Comparison of ENCODE assay signal across 12 cellular contexts in genomic region chr10:60096761-60097513, GRCh38.
DNase-seq lines count a peak whose midpoint lies in the region; ATAC-seq, FAIRE-seq and TF ChIP-seq lines count a peak whose summit lies in the region.
"Had no signal": no experiment of that assay in that cellular context is flagged by ENCODE, and none has a peak within 500 bp of the region (broad histone marks: within the 10 kb centered on the region; RNA-seq: fewer than 3 reads in every experiment).

No MANE protein-coding gene starts in this region.

- H2BK5ac ChIP-seq in trophoblast cell (ENCODE audit: low read depth, low read length, poor library complexity), result no peak overlapping the region

- no peaks in the 10 kb centered on the region for H3K36me3 Mint-ChIP-seq in T-cell

- intact Hi-C loops in uterus (cut with DNase I; ENCODE audit: low total_unique reads), result no loop called here

- no peaks in the 10 kb centered on the region for H3K4me1 Mint-ChIP-seq in T-cell

- H4K12ac ChIP-seq in trophoblast cell (ENCODE audit: low read depth, low read length), result no peak overlapping the region

- H3K4me3 ChIP-seq in trophoblast cell (ENCODE audit: low read depth, low read length) (no peak overlapping the region), uterus (no peak overlapping the region)

- no peak overlapping the region for H2BK12ac ChIP-seq in trophoblast cell (ENCODE audit: low read length)

- no peaks in the 10 kb centered on the region for H3K79me2 ChIP-seq in trophoblast cell (ENCODE audit: control insufficient read depth, insufficient read depth, low read length, poor library complexity)

- H3K79me1 ChIP-seq in trophoblast cell (ENCODE audit: low read length), result peaks cover under 1% of the 10 kb centered on the region

- POLR2A ChIA-PET in T-cell (lab: Charles Lee), result no interaction called here

- H4K8ac ChIP-seq in trophoblast cell (ENCODE audit: low read depth, low read length), result no peak overlapping the region

- no peak overlapping the region for H3K14ac ChIP-seq in trophoblast cell (ENCODE audit: low read length)

- TF ChIP-seq POLR2A in GM12892 (IDR thresholded peaks at IDR 0.05; ENCODE audit: low read depth, low read length) (no peak), uterus (IDR thresholded peaks at IDR 0.05) (no peak)

- no peaks in the 10 kb centered on the region for H3K4me1 ChIP-seq in trophoblast cell (ENCODE audit: control insufficient read depth in 1 of 2, insufficient read depth in 2 of 2, low read length in 2 of 2)
- no peaks in the 10 kb centered on the region for H3K4me1 ChIP-seq in uterus

- no peak overlapping the region for H4K91ac ChIP-seq in trophoblast cell (ENCODE audit: low read depth, low read length)

- no peak overlapping the region for H3K23ac ChIP-seq in trophoblast cell (ENCODE audit: low read length)

- no peak overlapping the region for H3K27ac Mint-ChIP-seq in T-cell

- H2AFZ ChIP-seq in trophoblast cell (ENCODE audit: insufficient read depth, low read length, poor library complexity), result no peak overlapping the region

- ATAC-seq in GM19463 (IDR thresholded peaks at IDR 0.05; ENCODE audit: unreplicated experiment) (peak; percentile 91), HG02884 (IDR thresholded peaks at IDR 0.05; ENCODE audit: unreplicated experiment) (peak; percentile 79), HG03571 (IDR thresholded peaks at IDR 0.05; ENCODE audit: unreplicated experiment) (peak; percentile 75), T-cell (replicated peaks in 1 of 4) (no peak)
- ATAC-seq: stimulated activated naive CD8-positive, alpha-beta T cell treated with anti-CD3 and anti-CD28 coated beads, Interleukin-15, Interleukin-2, amounts not matched to agents 100 U/mL and 50 U/mL, for 24 hours had no signal

- no peaks in the 10 kb centered on the region for H3K9me3 Mint-ChIP-seq in T-cell

- WGBS in trophoblast cell (ENCODE audit: extremely low coverage, insufficient coverage, insufficient read length), result no CpG with 5 or more reads among the region's 5 CpGs

- DNase-seq in GM12892 (ENCODE audit: insufficient read length), result no peak
- no peak for DNase-seq in trophoblast cell
- no peak for DNase-seq in uterus
- DNase-seq in T-cell, result no peak
- DNase-seq in cerebellar cortex (ENCODE audit: low spot score), result no peak
- DNase-seq: NCI-H774; stimulated activated naive CD8-positive, alpha-beta T cell treated with anti-CD3 and anti-CD28 coated beads, Interleukin-15, Interleukin-2, amounts not matched to agents 100 U/mL and 50 U/mL, for 24 hours had no signal

- H3K4me3 Mint-ChIP-seq in T-cell, result no peak overlapping the region

- H3K27ac ChIP-seq in trophoblast cell (ENCODE audit: low read depth, low read length) (no peak overlapping the region), uterus (no peak overlapping the region)
- H3K27ac ChIP-seq: epithelial cell of prostate had no signal

- no peak overlapping the region for H2BK120ac ChIP-seq in trophoblast cell (ENCODE audit: insufficient read depth, low read length, poor library complexity)

- peak; percentile 56 for FAIRE-seq in GM12892 (lab: Jason Lieb, UNC)
- FAIRE-seq: H1 had no signal

- H3K9ac ChIP-seq in trophoblast cell (ENCODE audit: low read length), result no peak overlapping the region

- H3K36me3 ChIP-seq in trophoblast cell (ENCODE audit: control insufficient read depth in 1 of 2, insufficient read depth in 2 of 2, low read length in 2 of 2) (peaks cover 0 to 3% of the 10 kb centered on the region in 2 experiments), uterus (no peaks in the 10 kb centered on the region)

- CTCF ChIA-PET in T-cell (lab: Charles Lee), result no interaction called here

- no peak overlapping the region for H2AK5ac ChIP-seq in trophoblast cell (ENCODE audit: low read length)

- no peak overlapping the region for H3K4me2 ChIP-seq in trophoblast cell (ENCODE audit: low read length)

- TF ChIP-seq CTCF in uterus (IDR thresholded peaks at IDR 0.05), result no peak

- H3K27me3 Mint-ChIP-seq in T-cell, result no peaks in the 10 kb centered on the region

- H3K4ac ChIP-seq in trophoblast cell (ENCODE audit: low read depth, low read length), result no peak overlapping the region

- no peaks in the 10 kb centered on the region for H3K27me3 ChIP-seq in trophoblast cell (ENCODE audit: insufficient read depth, low read length)
- H3K27me3 ChIP-seq in uterus, result no peaks in the 10 kb centered on the region

- H3K9me3 ChIP-seq in trophoblast cell (ENCODE audit: insufficient read depth, low read depth, low read length), result no peaks in the 10 kb centered on the region
- H3K9me3 ChIP-seq in uterus, result no peaks in the 10 kb centered on the region

- no peak overlapping the region for H3K18ac ChIP-seq in trophoblast cell (ENCODE audit: low read length)

Comparison
In these comparisons a context has a peak if more than half of its experiments do, and no peak if none do; other contexts are left out.
1. ATAC-seq: peak in GM19463 (single experiment), HG02884 (single experiment) and HG03571 (single experiment); none in T-cell (0 of 4).